Comparison of ENCODE assay signal across 18 cellular contexts in genomic region chr22:30646518-30647160, GRCh38.
"Had no signal": no experiment of that assay in that cellular context is flagged by ENCODE, and none has a peak within 500 bp of the region (broad histone marks: within the 10 kb centered on the region; RNA-seq: fewer than 3 reads in every experiment).

No MANE protein-coding gene starts in this region.

- DNase-seq: effector CD8-positive, alpha-beta T cell; left cardiac atrium; left ventricle myocardium inferior; mesendoderm; naive B cell; stimulated activated CD4-positive, alpha-beta T cell treated with anti-CD3 and anti-CD28 coated beads, Interleukin-2, amount 100 ng/mL, for 24 hours; stimulated activated naive CD4-positive, alpha-beta T cell; uterus had no signal

- H3K27ac Mint-ChIP-seq: type B pancreatic cell had no signal

- H3K36me3 ChIP-seq: left ventricle myocardium inferior, uterus had no signal

- H3K9me3 Mint-ChIP-seq: naive B cell had no signal

- FAIRE-seq: endometrium, frontal cortex, keratinocyte had no signal

- H3K27ac ChIP-seq: coronary artery, left ventricle myocardium inferior, skin epidermis, uterus had no signal

- H3K36me3 Mint-ChIP-seq: naive B cell, type B pancreatic cell had no signal

- H3K4me3 ChIP-seq: coronary artery, left ventricle myocardium inferior, lung, skin epidermis, stomach, uterus had no signal

- H3K4me3 Mint-ChIP-seq: naive B cell, type B pancreatic cell had no signal

- H3K9me3 ChIP-seq: left ventricle myocardium inferior, stomach, uterus had no signal

- H3K27me3 ChIP-seq: stomach, uterus had no signal

- ATAC-seq: esophagus mucosa, left cardiac atrium, sciatic nerve had no signal

- H3K4me1 ChIP-seq: uterus had no signal

- H3K27me3 Mint-ChIP-seq: naive B cell, type B pancreatic cell had no signal
